In the genomic region with DNA sequence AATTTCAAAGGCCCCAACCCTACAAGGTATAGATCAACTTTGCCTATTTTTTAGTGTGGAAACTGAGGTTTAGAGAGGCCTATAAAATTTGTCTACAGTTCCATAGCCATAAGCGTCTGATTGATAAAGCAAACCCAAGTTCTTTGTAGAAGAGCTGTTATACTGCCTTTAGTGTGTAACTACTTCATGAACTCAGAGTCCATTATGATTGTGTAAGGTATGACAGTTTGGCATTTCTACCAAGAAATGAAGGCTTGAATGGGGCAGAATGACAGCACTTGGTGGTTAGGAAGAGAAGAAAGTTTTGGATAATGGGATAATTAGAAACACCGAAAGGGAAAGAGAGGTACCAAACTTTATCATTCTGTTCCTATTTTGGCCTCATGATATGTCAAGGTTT, we compare ENCODE assay signal across 26 cellular contexts.
"Had no signal": no experiment of that assay in that cellular context is flagged by ENCODE, and none has a peak within 500 bp of the region (broad histone marks: within the 10 kb centered on the region; RNA-seq: fewer than 3 reads in every experiment).

No MANE protein-coding gene starts in this region.

- H3K27ac Mint-ChIP-seq: activated CD4-positive, alpha-beta memory T cell treated with anti-CD3 and anti-CD28 coated beads, Interleukin-2, amount 10 ng/mL, durations not matched to agents 7 days and 5 days; activated CD4-positive, alpha-beta T cell treated with anti-CD3 and anti-CD28 coated beads, Interleukin-2, amount 10 ng/mL, durations not matched to agents 7 days and 5 days; activated naive CD4-positive, alpha-beta T cell treated with anti-CD3 and anti-CD28 coated beads for 36 hours; activated naive CD4-positive, alpha-beta T cell treated with anti-CD3 and anti-CD28 coated beads, Interleukin-2, amount 50 U/mL, for 24 hours; activated naive CD8-positive, alpha-beta T cell treated with anti-CD3 and anti-CD28 coated beads for 36 hours; activated naive CD8-positive, alpha-beta T cell treated with anti-CD3 and anti-CD28 coated beads, Interleukin-2, amount 50 U/mL, for 24 hours; activated T-cell treated with anti-CD3 and anti-CD28 coated beads, Interleukin-2, amount 50 U/mL, for 24 hours; activated T-cell treated with anti-CD3 and anti-CD28 coated beads, Interleukin-2, amount 50 U/mL, for 72 hours; WTC11 had no signal

- ATAC-seq: activated naive CD8-positive, alpha-beta T cell treated with anti-CD3 and anti-CD28 coated beads, Interleukin-2, amount 50 U/mL, for 24 hours; activated T-cell treated with anti-CD3 and anti-CD28 coated beads, Interleukin-2, amount 50 U/mL, for 72 hours; body of pancreas; foreskin keratinocyte; gastrocnemius medialis; heart right ventricle; WTC11 had no signal

- H3K27me3 ChIP-seq: adrenal gland, body of pancreas, esophagus muscularis mucosa, foreskin keratinocyte, gastrocnemius medialis, heart right ventricle had no signal

- H3K9me3 ChIP-seq: adrenal gland, body of pancreas, esophagus muscularis mucosa, gastrocnemius medialis had no signal

- H3K9me3 Mint-ChIP-seq: activated CD4-positive, alpha-beta memory T cell treated with anti-CD3 and anti-CD28 coated beads, Interleukin-2, amount 10 ng/mL, durations not matched to agents 7 days and 5 days; activated CD4-positive, alpha-beta T cell treated with anti-CD3 and anti-CD28 coated beads, Interleukin-2, amount 10 ng/mL, durations not matched to agents 7 days and 5 days; activated naive CD4-positive, alpha-beta T cell treated with anti-CD3 and anti-CD28 coated beads for 36 hours; activated naive CD4-positive, alpha-beta T cell treated with anti-CD3 and anti-CD28 coated beads, Interleukin-2, amount 50 U/mL, for 24 hours; activated naive CD8-positive, alpha-beta T cell treated with anti-CD3 and anti-CD28 coated beads for 36 hours; activated naive CD8-positive, alpha-beta T cell treated with anti-CD3 and anti-CD28 coated beads, Interleukin-2, amount 50 U/mL, for 24 hours; activated T-cell treated with anti-CD3 and anti-CD28 coated beads, Interleukin-2, amount 50 U/mL, for 24 hours; effector memory CD8-positive, alpha-beta T cell had no signal

- H3K4me3 Mint-ChIP-seq: activated CD4-positive, alpha-beta memory T cell treated with anti-CD3 and anti-CD28 coated beads, Interleukin-2, amount 10 ng/mL, durations not matched to agents 7 days and 5 days; activated CD4-positive, alpha-beta T cell treated with anti-CD3 and anti-CD28 coated beads, Interleukin-2, amount 10 ng/mL, durations not matched to agents 7 days and 5 days; activated naive CD4-positive, alpha-beta T cell treated with anti-CD3 and anti-CD28 coated beads for 36 hours; activated naive CD4-positive, alpha-beta T cell treated with anti-CD3 and anti-CD28 coated beads, Interleukin-2, amount 50 U/mL, for 24 hours; activated naive CD8-positive, alpha-beta T cell treated with anti-CD3 and anti-CD28 coated beads for 36 hours; activated naive CD8-positive, alpha-beta T cell treated with anti-CD3 and anti-CD28 coated beads, Interleukin-2, amount 50 U/mL, for 24 hours; activated T-cell treated with anti-CD3 and anti-CD28 coated beads, Interleukin-2, amount 50 U/mL, for 24 hours; activated T-cell treated with anti-CD3 and anti-CD28 coated beads, Interleukin-2, amount 50 U/mL, for 72 hours; effector memory CD8-positive, alpha-beta T cell; WTC11 had no signal

- FAIRE-seq: colon had no signal

- DNase-seq: activated CD4-positive, alpha-beta memory T cell treated with anti-CD3 and anti-CD28 coated beads, Interleukin-2, amount 10 ng/mL, durations not matched to agents 7 days and 5 days; activated CD4-positive, alpha-beta T cell treated with anti-CD3 and anti-CD28 coated beads for 1 hour; activated CD4-positive, alpha-beta T cell treated with anti-CD3 and anti-CD28 coated beads, Interleukin-2, amount 50 U/mL, for 4 hours; activated CD8-positive, alpha-beta memory T cell treated with anti-CD3 and anti-CD28 coated beads, Interleukin-2, amount 50 U/mL, for 48 hours; activated effector memory CD4-positive, alpha-beta T cell treated with Interleukin-2 at 50 U/mL for 16 hours; activated naive CD4-positive, alpha-beta T cell treated with anti-CD3 and anti-CD28 coated beads for 36 hours; activated naive CD8-positive, alpha-beta T cell treated with anti-CD3 and anti-CD28 coated beads for 36 hours; activated naive CD8-positive, alpha-beta T cell treated with anti-CD3 and anti-CD28 coated beads, Interleukin-2, amount 50 U/mL, for 24 hours; activated T-cell treated with anti-CD3 and anti-CD28 coated beads for 4 hours; activated T-cell treated with anti-CD3 and anti-CD28 coated beads, Interleukin-2, amount 50 U/mL, for 24 hours; activated T-cell treated with anti-CD3 and anti-CD28 coated beads, Interleukin-2, amount 50 U/mL, for 72 hours; adrenal gland; aorta; body of pancreas; cortex of kidney; effector CD4-positive, alpha-beta T cell; gastrocnemius medialis; heart right ventricle had no signal

- H3K27ac ChIP-seq: adrenal gland, body of pancreas, esophagus muscularis mucosa, foreskin keratinocyte, gastrocnemius medialis, heart right ventricle, VCaP had no signal

- H3K27me3 Mint-ChIP-seq: activated CD4-positive, alpha-beta memory T cell treated with anti-CD3 and anti-CD28 coated beads, Interleukin-2, amount 10 ng/mL, durations not matched to agents 7 days and 5 days; activated CD4-positive, alpha-beta T cell treated with anti-CD3 and anti-CD28 coated beads, Interleukin-2, amount 10 ng/mL, durations not matched to agents 7 days and 5 days; activated naive CD4-positive, alpha-beta T cell treated with anti-CD3 and anti-CD28 coated beads, Interleukin-2, amount 50 U/mL, for 24 hours; activated naive CD8-positive, alpha-beta T cell treated with anti-CD3 and anti-CD28 coated beads for 36 hours; activated naive CD8-positive, alpha-beta T cell treated with anti-CD3 and anti-CD28 coated beads, Interleukin-2, amount 50 U/mL, for 24 hours; activated T-cell treated with anti-CD3 and anti-CD28 coated beads, Interleukin-2, amount 50 U/mL, for 24 hours; effector memory CD8-positive, alpha-beta T cell had no signal
